28 cellular contexts compared by ENCODE assay signal in the genomic region with DNA sequence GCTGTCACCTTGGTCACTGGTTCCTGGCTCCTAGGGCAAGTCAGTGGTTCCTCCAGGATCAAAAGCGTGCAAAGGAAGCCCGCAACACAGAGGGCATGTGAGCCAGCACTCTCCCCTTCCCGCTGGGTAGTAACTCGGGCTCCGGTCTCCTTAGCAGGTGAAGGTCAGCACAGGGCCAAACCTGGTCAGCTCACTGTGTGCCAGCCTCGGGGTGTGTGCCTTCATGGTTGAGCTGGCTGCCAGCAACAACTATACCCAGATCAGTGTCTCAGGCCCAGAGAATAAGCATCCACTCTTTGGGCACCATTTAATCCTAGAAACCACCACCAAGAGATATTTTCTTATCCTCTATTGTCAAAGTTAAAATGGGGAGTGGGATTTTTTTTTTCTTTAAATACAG. TPM values are rescaled to one million over a fixed set of nuclear protein-coding genes. Genes with fewer than 3 reads are reported as not detected.
A peak's percentile ranks its signal among the peaks of the same experiment; 100 is the strongest.
DNase-seq lines count a peak whose midpoint lies in the region; ATAC-seq and TF ChIP-seq lines count a peak whose summit lies in the region.
"Had no signal": no experiment of that assay in that cellular context is flagged by ENCODE, and none has a peak within 500 bp of the region (broad histone marks: within the 10 kb centered on the region; RNA-seq: fewer than 3 reads in every experiment).

No MANE protein-coding gene starts in this region.

- H3K27ac ChIP-seq in osteoblast (ENCODE audit: low read depth, low read length) (no peak overlapping the region), trophoblast cell (ENCODE audit: low read depth, low read length) (no peak overlapping the region)
- H3K27ac ChIP-seq: BLaER1 had no signal

- no peak overlapping the region for H3K14ac ChIP-seq in trophoblast cell (ENCODE audit: low read length)

- no CpG with 5 or more reads among the region's 6 CpGs for WGBS in trophoblast cell (ENCODE audit: extremely low coverage, insufficient coverage, insufficient read length)

- H2AFZ ChIP-seq in osteoblast (ENCODE audit: low read length) = no peak overlapping the region
- H2AFZ ChIP-seq in trophoblast cell (ENCODE audit: insufficient read depth, low read length, poor library complexity) = no peak overlapping the region

- H2BK120ac ChIP-seq in trophoblast cell (ENCODE audit: insufficient read depth, low read length, poor library complexity) = no peak overlapping the region

- H3K27me3 Mint-ChIP-seq in neural crest cell (ENCODE audit: low read depth) = peaks cover 2% of the 10 kb centered on the region

- no peak for ATAC-seq in GM21390 (IDR thresholded peaks at IDR 0.05; ENCODE audit: unreplicated experiment)
- ATAC-seq: GM12878 had no signal

- H3K18ac ChIP-seq in trophoblast cell (ENCODE audit: low read length) = no peak overlapping the region

- H2AK5ac ChIP-seq in trophoblast cell (ENCODE audit: low read length) = no peak overlapping the region

- no peak overlapping the region for H3K4me3 Mint-ChIP-seq in neural crest cell
- H3K4me3 Mint-ChIP-seq: CD14-positive monocyte; CD4-positive, alpha-beta memory T cell; CD4-positive, CD25-positive, alpha-beta regulatory T cell; CD8-positive, alpha-beta memory T cell had no signal

- no peak overlapping the region for H3K23ac ChIP-seq in trophoblast cell (ENCODE audit: low read length)

- no peak overlapping the region for H4K12ac ChIP-seq in trophoblast cell (ENCODE audit: low read depth, low read length)

- H3K36me3 ChIP-seq in osteoblast (ENCODE audit: insufficient read depth, low read length) (no peaks in the 10 kb centered on the region), trophoblast cell (ENCODE audit: control insufficient read depth in 1 of 2, insufficient read depth in 2 of 2, low read length in 2 of 2) (no peaks in the 10 kb centered on the region)
- H3K36me3 ChIP-seq: BE2C, BLaER1 had no signal

- H3K9me3 ChIP-seq in osteoblast (ENCODE audit: low read depth, low read length) (no peaks in the 10 kb centered on the region), trophoblast cell (ENCODE audit: insufficient read depth, low read depth, low read length) (no peaks in the 10 kb centered on the region)
- H3K9me3 ChIP-seq: BE2C, BLaER1 had no signal

- DNase-seq in neural crest cell (ENCODE audit: low read depth, low spot score) (no peak), osteoblast (ENCODE audit: insufficient read length, low spot score, missing footprints) (peak; percentile 25), trophoblast cell (no peak), OCI-M2 (lab: John Stamatoyannopoulos, UW; ENCODE audit: unreplicated experiment) (no peak)
- DNase-seq in activated CD8-positive, alpha-beta memory T cell treated with anti-CD3 and anti-CD28 coated beads for 24 hours = no peak
- DNase-seq: 8988T; ACHN; BE2C; C1 segment of cervical spinal cord; CD4-positive, alpha-beta memory T cell; CD4-positive, CD25-positive, alpha-beta regulatory T cell; CD8-positive, alpha-beta memory T cell; COR-L47; DMS 273 treated with DMSO at 0.1 percent for 48 hours; DMS153; DMS53; DMS79; DND-41; EL; GDM1 had no signal

- H3K4me1 Mint-ChIP-seq in neural crest cell = no peaks in the 10 kb centered on the region
- H3K4me1 Mint-ChIP-seq: CD8-positive, alpha-beta memory T cell had no signal

- no peak overlapping the region for H3K4me2 ChIP-seq in osteoblast (ENCODE audit: insufficient read depth, low read length)
- H3K4me2 ChIP-seq in trophoblast cell (ENCODE audit: low read length) = no peak overlapping the region
- H3K4me2 ChIP-seq: BLaER1 had no signal

- no peak overlapping the region for H3K9ac ChIP-seq in trophoblast cell (ENCODE audit: low read length)
- H3K9ac ChIP-seq: BLaER1 had no signal

- no peaks in the 10 kb centered on the region for H3K9me3 Mint-ChIP-seq in neural crest cell
- H3K9me3 Mint-ChIP-seq: CD14-positive monocyte; CD4-positive, alpha-beta memory T cell; CD4-positive, CD25-positive, alpha-beta regulatory T cell; CD8-positive, alpha-beta memory T cell had no signal

- H3K27me3 ChIP-seq in osteoblast (ENCODE audit: insufficient read depth, low read length) (peaks cover 19% of the 10 kb centered on the region), trophoblast cell (ENCODE audit: insufficient read depth, low read length) (no peaks in the 10 kb centered on the region)
- H3K27me3 ChIP-seq: BE2C, BLaER1 had no signal

- H2BK5ac ChIP-seq in trophoblast cell (ENCODE audit: low read depth, low read length, poor library complexity) = no peak overlapping the region

- H3K79me1 ChIP-seq in trophoblast cell (ENCODE audit: low read length) = peaks cover 2% of the 10 kb centered on the region

- H3K79me2 ChIP-seq in osteoblast (ENCODE audit: insufficient read depth, low read length) = no peaks in the 10 kb centered on the region
- no peaks in the 10 kb centered on the region for H3K79me2 ChIP-seq in trophoblast cell (ENCODE audit: control insufficient read depth, insufficient read depth, low read length, poor library complexity)

- no peak overlapping the region for H4K8ac ChIP-seq in trophoblast cell (ENCODE audit: low read depth, low read length)

- H2BK12ac ChIP-seq in trophoblast cell (ENCODE audit: low read length) = no peak overlapping the region

- H4K91ac ChIP-seq in trophoblast cell (ENCODE audit: low read depth, low read length) = peak overlapping the region; percentile 58

- H4K20me1 ChIP-seq in osteoblast (ENCODE audit: insufficient read depth, low read length) = peaks cover 2% of the 10 kb centered on the region
- H4K20me1 ChIP-seq: BLaER1 had no signal

- H3K4me1 ChIP-seq in osteoblast (ENCODE audit: insufficient read depth, low read length) = no peaks in the 10 kb centered on the region
- H3K4me1 ChIP-seq in trophoblast cell (ENCODE audit: control insufficient read depth in 1 of 2, insufficient read depth in 2 of 2, low read length in 2 of 2) = no peaks in the 10 kb centered on the region
- H3K4me1 ChIP-seq: BE2C had no signal

- H3K4me3 ChIP-seq in osteoblast (ENCODE audit: insufficient read depth, low read length) (no peak overlapping the region), trophoblast cell (ENCODE audit: low read depth, low read length) (no peak overlapping the region)
- H3K4me3 ChIP-seq: BLaER1, GM12878 had no signal

- H3K4ac ChIP-seq in trophoblast cell (ENCODE audit: low read depth, low read length) = peak overlapping the region; percentile 12

- peak overlapping the region; percentile 62 for H3K27ac Mint-ChIP-seq in neural crest cell (ENCODE audit: unreplicated experiment)
- H3K27ac Mint-ChIP-seq: CD4-positive, alpha-beta memory T cell; CD4-positive, CD25-positive, alpha-beta regulatory T cell; CD8-positive, alpha-beta memory T cell had no signal

- TF ChIP-seq CTCF in neural crest cell (conservative IDR thresholded peaks at IDR 0.05) = no peak
- no peak for TF ChIP-seq CTCF in osteoblast (IDR thresholded peaks at IDR 0.05; ENCODE audit: extremely low read depth, low read depth, low read length)

- no peaks in the 10 kb centered on the region for H3K36me3 Mint-ChIP-seq in neural crest cell (ENCODE audit: low read depth)
- H3K36me3 Mint-ChIP-seq: CD14-positive monocyte; CD4-positive, alpha-beta memory T cell; CD4-positive, CD25-positive, alpha-beta regulatory T cell; CD8-positive, alpha-beta memory T cell had no signal

RNA-seq across cellular contexts. Expression of gene CCDC86, which starts 16.1 kb away (rescaled TPM):
- 41.6 and 44.3 TPM in 2 replicates for total RNA-seq in neural crest cell
- 6.2 and 7.4 TPM in 2 replicates for total RNA-seq in osteoblast
- 35.1 and 37.2 TPM in 2 replicates for polyA plus RNA-seq in trophoblast cell (2013)

RNA-seq across cellular contexts. Expression of gene PTGDR2, which starts 30.0 kb away (rescaled TPM):
- total RNA-seq in neural crest cell (0.16 and 0.32 TPM in 2 replicates), osteoblast (not detected in 2 replicates)
- 0.12 and 0.19 TPM in 2 replicates for polyA plus RNA-seq in trophoblast cell (2013)
- total RNA-seq: G401 had no signal

RNA-seq across cellular contexts. Expression of gene MS4A10, which starts 40.7 kb away (rescaled TPM):
- total RNA-seq in neural crest cell (not detected in 2 replicates), osteoblast (not detected in 2 replicates)
- polyA plus RNA-seq in trophoblast cell (2013) = 0.11 and 0.14 TPM in 2 replicates
- total RNA-seq: A673; CD4-positive, alpha-beta memory T cell; CD4-positive, CD25-positive, alpha-beta regulatory T cell; CD8-positive, alpha-beta memory T cell; Daoy; G401; GM12878 had no signal
- polyA plus RNA-seq: AG04450; CD14-positive monocyte; CD4-positive, alpha-beta memory T cell; CD4-positive, CD25-positive, alpha-beta regulatory T cell; CD8-positive, alpha-beta memory T cell; GM12878 had no signal

RNA-seq across cellular contexts. Expression of gene ZP1, which starts 41.6 kb away (rescaled TPM):
- total RNA-seq in neural crest cell = not detected in 2 replicates
- under 0.01 and 0.36 TPM in 2 replicates for total RNA-seq in osteoblast
- 0.08 and 0.18 TPM in 2 replicates for polyA plus RNA-seq in trophoblast cell (2013)
- total RNA-seq: A673; CD4-positive, CD25-positive, alpha-beta regulatory T cell; CD8-positive, alpha-beta memory T cell; Daoy; G401; GM12878 had no signal
- polyA plus RNA-seq: CD4-positive, CD25-positive, alpha-beta regulatory T cell; GM12878 had no signal
